In the genomic region with DNA sequence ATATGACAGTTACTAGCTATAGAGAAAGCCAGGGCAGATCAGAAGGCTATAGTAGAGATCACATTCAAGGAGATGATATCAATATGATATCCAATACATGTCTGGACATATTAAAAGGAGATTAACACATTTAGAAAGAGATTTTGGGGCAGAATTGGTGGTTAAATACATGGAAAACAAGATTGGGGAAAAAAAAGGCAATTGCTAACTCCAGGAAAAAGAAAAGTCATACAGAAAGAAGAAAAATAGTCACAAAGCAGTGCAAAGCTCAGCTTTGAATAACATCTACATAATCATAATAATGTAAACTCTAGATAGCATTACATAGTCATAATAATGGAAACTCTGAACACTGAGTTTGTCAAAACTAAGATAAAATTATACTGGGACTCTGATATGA, we compare ENCODE assay signal across 21 cellular contexts. TPM values are rescaled to one million over a fixed set of nuclear protein-coding genes. Genes with fewer than 3 reads are reported as not detected.
A peak's percentile ranks its signal among the peaks of the same experiment; 100 is the strongest.
DNase-seq lines count a peak whose midpoint lies in the region; ATAC-seq and TF ChIP-seq lines count a peak whose summit lies in the region.
"Had no signal": no experiment of that assay in that cellular context is flagged by ENCODE, and none has a peak within 500 bp of the region (broad histone marks: within the 10 kb centered on the region; RNA-seq: fewer than 3 reads in every experiment).

No MANE protein-coding gene starts in this region.

- peak overlapping the region; percentile 74 to 77 for H3K27ac ChIP-seq in ascending aorta
- H3K27ac ChIP-seq in gastroesophageal sphincter: peak overlapping the region; percentile 7 to 92 (median 72)
- H3K27ac ChIP-seq in tibial artery: peak overlapping the region; percentile 72 to 97
- H3K27ac ChIP-seq: BLaER1 treated with 17β-estradiol and CSF1 and Interleukin-3, amounts not matched to agents 10 nM and 100 nM had no signal

- TF ChIP-seq POLR2A in gastroesophageal sphincter (IDR thresholded peaks at IDR 0.05): no peak

- H3K9me3 ChIP-seq in ascending aorta (peaks cover 7 to 12% of the 10 kb centered on the region in 2 donors), gastroesophageal sphincter (no peaks in the 10 kb centered on the region), tibial artery (no peaks in the 10 kb centered on the region)

- H3K4me3 ChIP-seq in ascending aorta (no peak overlapping the region), gastroesophageal sphincter (no peak overlapping the region), tibial artery (no peak overlapping the region)
- H3K4me3 ChIP-seq: BLaER1 treated with 17β-estradiol and CSF1 and Interleukin-3, amounts not matched to agents 10 nM and 100 nM; GM12878; GM23338 had no signal

- H3K36me3 ChIP-seq in ascending aorta (peaks cover 64 to 73% of the 10 kb centered on the region in 2 donors), gastroesophageal sphincter (peaks cover 0 to 74% of the 10 kb centered on the region in 2 donors), tibial artery (peaks cover 45 to 64% (median 46%) of the 10 kb centered on the region in 3 donors)
- H3K36me3 ChIP-seq: BLaER1 treated with 17β-estradiol and CSF1 and Interleukin-3, amounts not matched to agents 10 nM and 100 nM had no signal

- H3K27me3 ChIP-seq in ascending aorta (no peaks in the 10 kb centered on the region), gastroesophageal sphincter (no peaks in the 10 kb centered on the region), tibial artery (no peaks in the 10 kb centered on the region)

- H3K4me1 ChIP-seq in ascending aorta (peaks cover 18 to 40% of the 10 kb centered on the region in 2 donors), gastroesophageal sphincter (peaks cover 9 to 100% (median 10%) of the 10 kb centered on the region in 3 donors), tibial artery (peaks cover 0 to 100% (median 32%) of the 10 kb centered on the region in 4 donors)

- intact Hi-C loops in ascending aorta (cut with DNase I): no loop called here
- intact Hi-C loops in tibial artery (cut with DNase I; ENCODE audit: low total_unique reads): no loop called here

- no peak for DNase-seq in ascending aorta (ENCODE audit: low spot score in 2 of 2)
- DNase-seq in tibial artery: no peak
- DNase-seq in RKO (ENCODE audit: low spot score): no peak
- no peak for DNase-seq in activated CD4-positive, alpha-beta T cell treated with anti-CD3 and anti-CD28 coated beads, Interleukin-2, amount 50 U/mL, for 48 hours
- DNase-seq: CD8-positive, alpha-beta memory T cell; COR-L47; DMS 273 treated with DMSO at 0.1 percent for 48 hours; DMS53; DND-41; EL; HCEC 1CT; HFFc6 had no signal

- no peak for TF ChIP-seq CTCF in ascending aorta (IDR thresholded peaks at IDR 0.05)
- no peak for TF ChIP-seq CTCF in gastroesophageal sphincter (IDR thresholded peaks at IDR 0.05)
- TF ChIP-seq CTCF in tibial artery (IDR thresholded peaks at IDR 0.05): no peak

- no peak for ATAC-seq in gastroesophageal sphincter
- ATAC-seq in HG02610 (IDR thresholded peaks at IDR 0.05; ENCODE audit: unreplicated experiment): no peak
- no peak for ATAC-seq in HG03342 (IDR thresholded peaks at IDR 0.05; ENCODE audit: unreplicated experiment)
- ATAC-seq: GM12878, GM23338, HepG2 had no signal

- no peak for TF ChIP-seq EP300 in gastroesophageal sphincter (IDR thresholded peaks at IDR 0.05)

RNA-seq across cellular contexts. Expression of gene MYH11, which starts 40.6 kb away (rescaled TPM):
- 694 TPM for total RNA-seq in ascending aorta
- over 10,000 TPM in 3 of 4 donors, 1,000 to 10,000 TPM in 1; 7,231 to 23,237 (median 11,307) TPM for total RNA-seq in gastroesophageal sphincter
- total RNA-seq: A172; CD8-positive, alpha-beta memory T cell; G401; HepG2 had no signal

Comparison
In these comparisons a context has a peak if more than half of its experiments do, and no peak if none do; other contexts are left out.
1. RNA of gene MYH11, which starts 40.6 kb away (total RNA-seq): 7,231 to 23,237 TPM in gastroesophageal sphincter; 694 TPM in ascending aorta (single experiment); every median in the first group is over 10 times any median in the second.
2. Peak in every context shown above with its lines, with median percentiles within 50 percentile points of each other: H3K27ac ChIP-seq.